ENCODE assay signal across 7 cellular contexts in the genomic region with DNA sequence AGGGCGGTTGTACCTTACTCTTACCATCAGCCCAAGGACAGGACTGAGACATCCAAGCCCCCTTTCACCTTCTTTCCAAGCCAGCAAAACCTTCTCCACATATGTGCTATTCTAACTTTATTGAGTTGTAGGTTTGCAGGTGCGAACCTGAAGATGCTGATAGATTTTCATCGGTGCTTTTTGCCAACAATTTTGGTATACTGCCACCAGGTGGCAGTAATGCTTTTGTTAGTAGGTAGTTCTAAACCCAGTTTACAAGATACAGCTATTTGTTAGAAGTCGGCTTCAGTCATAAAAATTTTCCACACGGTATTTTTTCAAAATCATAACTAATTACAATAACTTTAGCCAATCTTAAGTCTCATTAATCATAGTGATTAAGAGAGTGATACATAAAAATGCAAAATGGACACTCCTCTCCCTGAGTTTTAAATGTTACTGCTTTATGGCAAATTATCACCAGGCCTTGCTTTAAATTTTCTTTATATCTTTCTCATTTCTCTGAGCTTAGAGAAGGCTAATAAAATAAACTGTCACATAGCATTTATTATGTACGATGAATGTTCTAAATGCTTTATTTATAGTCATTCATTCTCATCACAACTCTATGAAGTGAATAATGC. TPM values are rescaled to one million over a fixed set of nuclear protein-coding genes. Genes with fewer than 3 reads are reported as not detected.
DNase-seq lines count a peak whose midpoint lies in the region; ATAC-seq and TF ChIP-seq lines count a peak whose summit lies in the region.

No MANE protein-coding gene starts in this region.

- H4K5ac ChIP-seq in mesendoderm (ENCODE audit: low read length) = no peak overlapping the region

- peak; percentile 74 for ATAC-seq in Panc1
- ATAC-seq in HG02938 (IDR thresholded peaks at IDR 0.05; ENCODE audit: unreplicated experiment) = no peak
- ATAC-seq in GM21515 (IDR thresholded peaks at IDR 0.05; ENCODE audit: unreplicated experiment) = no peak

- H3K56ac ChIP-seq in mesendoderm (ENCODE audit: low read length) = no peak overlapping the region

- no peak overlapping the region for H3K4ac ChIP-seq in mesendoderm (ENCODE audit: low read depth, low read length)

- H2BK15ac ChIP-seq in mesendoderm (replicated peaks; ENCODE audit: low read depth) = no peak overlapping the region

- H3K4me2 ChIP-seq in mesendoderm (ENCODE audit: low read length) = no peak overlapping the region

- H3K4me1 ChIP-seq in Panc1 (ENCODE audit: control insufficient read depth, insufficient read depth, low read length) = no peaks in the 10 kb centered on the region
- H3K4me1 ChIP-seq in mesendoderm (ENCODE audit: control insufficient read depth, low read depth, low read length) = no peaks in the 10 kb centered on the region

- intact Hi-C loops in Panc1 (cut with micrococcal nuclease; ENCODE audit: unreplicated experiment) = loop anchor here (2.0 kb wide), 1 partner anchor 35 kb away; no protein-coding TSS in a partner anchor

- H3K27me3 ChIP-seq in Panc1 (ENCODE audit: control insufficient read depth, insufficient read depth, low read length) = peaks cover 37% of the 10 kb centered on the region
- H3K27me3 ChIP-seq in mesendoderm (ENCODE audit: insufficient read depth, low read length, poor library complexity) = no peaks in the 10 kb centered on the region

- TF ChIP-seq CTCF in Panc1 (IDR thresholded peaks at IDR 0.05) (peak; percentile 80), cardiac fibroblast (IDR thresholded peaks at IDR 0.05; ENCODE audit: low read depth, low read length) (peak; percentile 64)

- peak; percentile 61 for DNase-seq in DMS53 treated with DMSO at 0.1 percent for 48 hours (lab: John Stamatoyannopoulos, UW; ENCODE audit: unreplicated experiment)
- DNase-seq in HEK293T (ENCODE audit: extremely low spot score) = peak; percentile 42
- peak; percentile 46 for DNase-seq in Panc1 (ENCODE audit: low read depth, low spot score)
- peak; percentile 72 to 78 for DNase-seq in cardiac fibroblast (ENCODE audit: low read depth in 2 of 2)
- peak; percentile 70 for DNase-seq in mesendoderm

- H2BK5ac ChIP-seq in mesendoderm (ENCODE audit: low read length) = no peak overlapping the region

- H3K79me2 ChIP-seq in mesendoderm (ENCODE audit: control insufficient read depth, insufficient read depth, low read length) = no peaks in the 10 kb centered on the region

- no peak overlapping the region for H3K27ac ChIP-seq in Panc1 (ENCODE audit: low read length)
- no peak overlapping the region for H3K27ac ChIP-seq in mesendoderm (ENCODE audit: low read depth, low read length)

- H3K79me1 ChIP-seq in mesendoderm (ENCODE audit: low read length) = no peaks in the 10 kb centered on the region

- H3K9me3 ChIP-seq in Panc1 (ENCODE audit: control insufficient read depth, insufficient read depth, low read depth, low read length) = no peaks in the 10 kb centered on the region

- no TSS peak for BruUV-seq in Panc1 (replicated peaks; lab: Mats Ljungman, UMichigan)

- H2BK120ac ChIP-seq in mesendoderm (ENCODE audit: low read depth, low read length) = no peak overlapping the region

- H4K8ac ChIP-seq in mesendoderm (ENCODE audit: low read depth, low read length) = no peak overlapping the region

- WGBS in mesendoderm (ENCODE audit: extremely low coverage, insufficient coverage, low lambda C conversion rate) = no CpG with 5 or more reads among the region's 6 CpGs

- no peak overlapping the region for H3K9ac ChIP-seq in mesendoderm (ENCODE audit: low read length)

- H3K36me3 ChIP-seq in Panc1 (ENCODE audit: control insufficient read depth, insufficient read depth, low read length) (no peaks in the 10 kb centered on the region), mesendoderm (ENCODE audit: control insufficient read depth, insufficient read depth, low read length) (no peaks in the 10 kb centered on the region)

- no peak overlapping the region for H3K18ac ChIP-seq in mesendoderm (ENCODE audit: low read length)

- H3K4me3 ChIP-seq in Panc1 (ENCODE audit: low read depth in 2 of 2, low read length in 2 of 2) = no peak overlapping the region
- H3K4me3 ChIP-seq in cardiac fibroblast (replicated peaks in 1 of 2; ENCODE audit: low read depth in 2 of 2, low read length in 2 of 2) = no peak overlapping the region
- H3K4me3 ChIP-seq in mesendoderm (ENCODE audit: low read length) = no peak overlapping the region

- H3K23ac ChIP-seq in mesendoderm (ENCODE audit: low read length) = no peak overlapping the region

- no peak overlapping the region for H2AK5ac ChIP-seq in mesendoderm (ENCODE audit: low read length)

- in situ Hi-C loops in Panc1 (cut with HindIII; ENCODE audit: low pct_unique_long_range_greater_than_20kb, low sequenced_read_pairs) = no loop called here

- POLR2A ChIA-PET in HEK293T (lab: Yijun Ruan, JAX) = no interaction called here
- POLR2A ChIA-PET in Panc1 (lab: Charles Lee) = no interaction called here

- CTCF ChIA-PET in HEK293T (lab: Yijun Ruan, JAX) = interaction anchor here (0.6 to 2.0 kb wide), 14 partner anchors 9 to 378 kb away, joined by 3 to 11 read pairs (median 3); no protein-coding TSS in a partner anchor
- CTCF ChIA-PET in Panc1 (lab: Charles Lee) = interaction anchor here (0.6 to 2.3 kb wide), 6 partner anchors 14 to 77 kb away, joined by 3 to 18 read pairs (median 4); no protein-coding TSS in a partner anchor

TF ChIP-seq in HEK293T, 16 proteins besides CTCF, POLR2A, EP300 and RAD21:
- no peak for TF ChIP-seq L3MBTL2 (conservative IDR thresholded peaks at IDR 0.05)
- no peak for TF ChIP-seq TARDBP (IDR thresholded peaks at IDR 0.05)
- TF ChIP-seq ELF4 (IDR thresholded peaks at IDR 0.05) = no peak
- TF ChIP-seq SP1 (IDR thresholded peaks at IDR 0.05) = no peak

RNA-seq across cellular contexts. Expression of a gene that starts 0.6 kb away (rescaled TPM):
- total RNA-seq in Panc1 (2021; ENCODE audit: unreplicated experiment) = not detected
- polyA plus RNA-seq in Panc1 (2012; ENCODE audit: insufficient read length) = not detected
- not detected for polyA plus RNA-seq in mesendoderm (2013, experiment 1 of 2)
- not detected for polyA plus RNA-seq in mesendoderm (2013, experiment 2 of 2)

RNA-seq across cellular contexts. Expression of a gene that starts 52.3 kb away (rescaled TPM):
- 18.6 TPM for total RNA-seq in Panc1 (2021; ENCODE audit: unreplicated experiment)
- polyA plus RNA-seq in Panc1 (2012; ENCODE audit: insufficient read length) = 30.5 TPM
- polyA plus RNA-seq in mesendoderm (2013, experiment 1 of 2) = 7.6 TPM
- 7.6 TPM for polyA plus RNA-seq in mesendoderm (2013, experiment 2 of 2)
